In genomic region chr19:53422551-53422950, GRCh38 we compare ENCODE assay signal across 16 cellular contexts.
"Had no signal": no experiment of that assay in that cellular context is flagged by ENCODE, and none has a peak within 500 bp of the region (broad histone marks: within the 10 kb centered on the region; RNA-seq: fewer than 3 reads in every experiment).

No MANE protein-coding gene starts in this region.

- H3K36me3 ChIP-seq: left ventricle myocardium inferior, right atrium auricular region, tibial nerve, vagina had no signal

- H3K4me1 ChIP-seq: body of pancreas, right atrium auricular region, vagina had no signal

- H3K27me3 ChIP-seq: body of pancreas, dorsolateral prefrontal cortex, right atrium auricular region, tibial nerve, vagina had no signal

- DNase-seq: activated CD4-positive, alpha-beta T cell treated with anti-CD3 and anti-CD28 coated beads, Interleukin-2, amount 50 U/mL, for 1 hour; activated CD4-positive, CD25-positive, alpha-beta regulatory T cell treated with anti-CD3 and anti-CD28 coated beads, Interleukin-2, amount 50 U/mL, for 72 hours; activated CD8-positive, alpha-beta memory T cell treated with anti-CD3 and anti-CD28 coated beads, Interleukin-2, amount 50 U/mL, for 4 hours; activated naive CD4-positive, alpha-beta T cell treated with anti-CD3 and anti-CD28 coated beads for 36 hours; activated T-cell treated with anti-CD3 and anti-CD28 coated beads, Interleukin-2, amount 50 U/mL, for 4 hours; body of pancreas; erythroblast; foreskin melanocyte; left ventricle myocardium inferior; occipital lobe; T1000 had no signal

- H3K4me3 Mint-ChIP-seq: activated naive CD4-positive, alpha-beta T cell treated with anti-CD3 and anti-CD28 coated beads for 36 hours; activated T-cell treated with anti-CD3 and anti-CD28 coated beads, Interleukin-2, amount 50 U/mL, for 4 hours; stimulated activated naive CD8-positive, alpha-beta T cell treated with anti-CD3 and anti-CD28 coated beads, Interleukin-15, Interleukin-2, amounts not matched to agents 100 ng/mL and 50 ng/mL, for 24 hours had no signal

- H3K9me3 ChIP-seq: body of pancreas, left ventricle myocardium inferior, right atrium auricular region, vagina had no signal

- H3K27me3 Mint-ChIP-seq: stimulated activated naive CD8-positive, alpha-beta T cell treated with anti-CD3 and anti-CD28 coated beads, Interleukin-15, Interleukin-2, amounts not matched to agents 100 ng/mL and 50 ng/mL, for 24 hours had no signal

- H3K4me3 ChIP-seq: body of pancreas, left ventricle myocardium inferior, right atrium auricular region, tibial nerve, vagina had no signal

- H3K27ac Mint-ChIP-seq: activated naive CD4-positive, alpha-beta T cell treated with anti-CD3 and anti-CD28 coated beads for 36 hours; stimulated activated naive CD8-positive, alpha-beta T cell treated with anti-CD3 and anti-CD28 coated beads, Interleukin-15, Interleukin-2, amounts not matched to agents 100 ng/mL and 50 ng/mL, for 24 hours had no signal

- H3K27ac ChIP-seq: body of pancreas, right atrium auricular region, tibial nerve, vagina had no signal

- ATAC-seq: activated T-cell treated with anti-CD3 and anti-CD28 coated beads, Interleukin-2, amount 50 U/mL, for 4 hours; body of pancreas had no signal
